Comparison of ENCODE assay signal across 16 cellular contexts in genomic region chr12:132190834-132191500, GRCh38. TPM values are rescaled to one million over a fixed set of nuclear protein-coding genes. Genes with fewer than 3 reads are reported as not detected.
DNase-seq lines count a peak whose midpoint lies in the region; ATAC-seq, FAIRE-seq and TF ChIP-seq lines count a peak whose summit lies in the region.
"Had no signal": no experiment of that assay in that cellular context is flagged by ENCODE, and none has a peak within 500 bp of the region (broad histone marks: within the 10 kb centered on the region; RNA-seq: fewer than 3 reads in every experiment).

No MANE protein-coding gene starts in this region.

- H4K20me1 ChIP-seq in GM12878 (ENCODE audit: control insufficient read depth, insufficient read depth) = no peaks in the 10 kb centered on the region

- H3K4me3 ChIP-seq in LNCaP clone FGC (ENCODE audit: low read depth, low read length) = peak overlapping the region; percentile 61
- H3K4me3 ChIP-seq in GM12878 = no peak overlapping the region

- no peak overlapping the region for H3K27ac Mint-ChIP-seq in activated T-cell treated with anti-CD3 and anti-CD28 coated beads, Interleukin-2, amount 50 U/mL, for 24 hours
- H3K27ac Mint-ChIP-seq in osteocyte (ENCODE audit: unreplicated experiment) = no peak overlapping the region

- in situ Hi-C loops in GM12878 (cut with MboI) = no loop called here

- POLR2A ChIA-PET in GM12878 (lab: Charles Lee) = no interaction called here

- CTCF ChIA-PET in GM12878 (lab: Yijun Ruan, JAX) = interaction anchor here (0.6 kb wide), 1 partner anchor 31 kb away, joined by 4 read pairs; no protein-coding TSS in a partner anchor

- FAIRE-seq in GM12878 (lab: Jason Lieb, UNC) = no peak
- FAIRE-seq: D721Med had no signal

- H3K27me3 ChIP-seq in GM12878 (replicated peaks in 1 of 2; ENCODE audit: control insufficient read depth in 2 of 2, insufficient read depth in 2 of 2, low read length in 1 of 2) = peaks cover 0 to 2% of the 10 kb centered on the region in 2 experiments; a peak in 1 of 4 replicates

- H3K4me1 Mint-ChIP-seq in activated T-cell treated with anti-CD3 and anti-CD28 coated beads, Interleukin-2, amount 50 U/mL, for 24 hours (ENCODE audit: low read depth) = peaks cover 35% of the 10 kb centered on the region
- H3K4me1 Mint-ChIP-seq in osteocyte (ENCODE audit: unreplicated experiment) = peaks cover 7% of the 10 kb centered on the region

- no peaks in the 10 kb centered on the region for H3K79me2 ChIP-seq in GM12878 (ENCODE audit: control insufficient read depth, insufficient read depth, low read length)

- H3K4me3 Mint-ChIP-seq in activated T-cell treated with anti-CD3 and anti-CD28 coated beads, Interleukin-2, amount 50 U/mL, for 24 hours = peak overlapping the region; percentile 38
- H3K4me3 Mint-ChIP-seq in osteocyte (ENCODE audit: unreplicated experiment) = peak overlapping the region; percentile 40

- RAD21 ChIA-PET in GM12878 (lab: Charles Lee; ENCODE audit: unreplicated experiment) = no interaction called here

- no peaks in the 10 kb centered on the region for H3K27me3 Mint-ChIP-seq in activated T-cell treated with anti-CD3 and anti-CD28 coated beads, Interleukin-2, amount 50 U/mL, for 24 hours
- peaks cover 23% of the 10 kb centered on the region for H3K27me3 Mint-ChIP-seq in osteocyte (ENCODE audit: unreplicated experiment)

- no peak overlapping the region for H2AFZ ChIP-seq in GM12878 (ENCODE audit: control insufficient read depth, low read depth, low read length)

- no peak for ATAC-seq in GM12878
- no peak for ATAC-seq in GM19467 (IDR thresholded peaks at IDR 0.05; ENCODE audit: unreplicated experiment)
- ATAC-seq: SK-N-SH treated with all-trans-retinoic acid at 6 μM for 48 hours had no signal

- no peak for DNase-seq in activated T-cell treated with anti-CD3 and anti-CD28 coated beads, Interleukin-2, amount 50 U/mL, for 24 hours
- no peak for DNase-seq in activated T-cell treated with anti-CD3 and anti-CD28 coated beads, Interleukin-2, amount 50 U/mL, for 48 hours
- no peak for DNase-seq in LNCaP clone FGC (ENCODE audit: low read depth)
- DNase-seq in GM12878 (ENCODE audit: low read depth, low spot score) = no peak
- DNase-seq in osteocyte (ENCODE audit: extremely low spot score, unreplicated experiment) = no peak
- no peak for DNase-seq in NCI-H2081 (lab: John Stamatoyannopoulos, UW)
- DNase-seq in inferior parietal cortex (ENCODE audit: extremely low spot score) = no peak
- DNase-seq: GOT3; hypothalamus; NCI-H1092; NCI-H2227 treated with DMSO at 0.1 percent for 48 hours; stimulated activated CD4-positive, alpha-beta T cell treated with anti-CD3 and anti-CD28 coated beads, Interleukin-4, amount 100 ng/mL, for 24 hours had no signal

- H3K36me3 Mint-ChIP-seq in activated T-cell treated with anti-CD3 and anti-CD28 coated beads, Interleukin-2, amount 50 U/mL, for 24 hours (ENCODE audit: low read depth) = peaks cover 3% of the 10 kb centered on the region
- H3K36me3 Mint-ChIP-seq in osteocyte (ENCODE audit: unreplicated experiment) = no peaks in the 10 kb centered on the region

- H3K4me2 ChIP-seq in GM12878 (ENCODE audit: control insufficient read depth, insufficient read depth) = 0 out of 2 replicates have a peak overlapping the region, but pooled peaks have one; percentile 94

- no peak for TF ChIP-seq CTCF in LNCaP clone FGC (IDR thresholded peaks at IDR 0.05; ENCODE audit: control insufficient read depth, extremely low read depth, insufficient read depth)
- TF ChIP-seq CTCF in GM12878 (IDR thresholded peaks at IDR 0.05 in 2 of 3, conservative IDR thresholded peaks at IDR 0.05 in 1 of 3; ENCODE audit: control insufficient read depth in 2 of 3, extremely low read depth in 1 of 3, insufficient read depth in 1 of 3, low read depth in 3 of 3, low read length in 3 of 3) = no peak
- TF ChIP-seq CTCF in osteocyte (IDR thresholded peaks at IDR 0.05) = no peak

- no peak for TF ChIP-seq POLR2A in GM12878 (IDR thresholded peaks at IDR 0.05; ENCODE audit: low read depth, low read length)

- H3K9me3 ChIP-seq in GM12878 (replicated peaks; ENCODE audit: control insufficient read depth, insufficient read depth, low read length) = peaks cover 2% of the 10 kb centered on the region; the same call in 2 of the 3 replicates

- H3K27ac ChIP-seq in GM12878 (ENCODE audit: control insufficient read depth, insufficient read depth) = no peak overlapping the region

- intact Hi-C loops in GM12878 (cut with micrococcal nuclease; ENCODE audit: unreplicated experiment) = no loop called here

- no peaks in the 10 kb centered on the region for H3K36me3 ChIP-seq in GM12878 (ENCODE audit: control insufficient read depth in 2 of 2, insufficient read depth in 2 of 2, low read length in 1 of 2)
- H3K36me3 ChIP-seq: neutrophil had no signal

- H3K9ac ChIP-seq in GM12878 (ENCODE audit: control insufficient read depth, insufficient read depth, low read length) = no peak overlapping the region

- WGBS in GM12878 (ENCODE audit: insufficient coverage, insufficient replicate concordance, low lambda C conversion rate, missing lambda C conversion rate) = 73% methylated on average over 30 of the region's 30 CpGs

- H3K4me1 ChIP-seq in GM12878 (ENCODE audit: control insufficient read depth, insufficient read depth, low read length) = no peaks in the 10 kb centered on the region

- H3K9me3 Mint-ChIP-seq in activated T-cell treated with anti-CD3 and anti-CD28 coated beads, Interleukin-2, amount 50 U/mL, for 24 hours = peaks cover 10% of the 10 kb centered on the region
- H3K9me3 Mint-ChIP-seq in osteocyte (ENCODE audit: unreplicated experiment) = peaks cover 5% of the 10 kb centered on the region

- BruUV-seq in GM12878 (replicated peaks; lab: Mats Ljungman, UMichigan) = no TSS peak

- no peak for TF ChIP-seq RAD21 in GM12878 (IDR thresholded peaks at IDR 0.05; ENCODE audit: insufficient read depth, low read depth, low read length)

- TF ChIP-seq EP300 in GM12878 (IDR thresholded peaks at IDR 0.05; ENCODE audit: borderline replicate concordance in 1 of 2, control insufficient read depth in 1 of 2, low read depth in 2 of 2, low read length in 2 of 2) = no peak

- SMC1A ChIA-PET in GM12878 (lab: Charles Lee; ENCODE audit: uncharacterized antibody, unreplicated experiment) = no interaction called here

TF ChIP-seq in GM12878, 131 proteins besides CTCF, POLR2A, EP300 and RAD21 (continues in another document):
- TF ChIP-seq CREM (IDR thresholded peaks at IDR 0.05; ENCODE audit: low read depth) (no peak), HSF1 (IDR thresholded peaks at IDR 0.05; ENCODE audit: low read depth, low read length) (no peak)

RNA-seq across cellular contexts. Expression of gene NOC4L, which starts 46.7 kb away (rescaled TPM):
- total RNA-seq in GM12878 (2013; cell fraction: nucleolus; rRNA removed) = 7.8 and 8.6 TPM in 2 replicates
- total RNA-seq in GM12878 (2014; rRNA removed) (22.6 and 32.0 TPM in 2 replicates), GM12878 (2014; rRNA removed; fragmentation: Illumina TruSeq; extraction: Trizol) (4.7 and 7.4 TPM in 2 replicates), GM12878 (2021) (45.2 and 45.3 TPM in 2 replicates), osteocyte (21.4 and 22.0 TPM in 2 replicates)
- 4.1 TPM for polyA plus RNA-seq in GM12878 (2011; ENCODE audit: low read depth)
- polyA plus RNA-seq in GM12878 (2011; rRNA removed) (1.2 and 4.6 TPM in 2 replicates), GM12878 (2014; fragmentation: Illumina TruSeq; extraction: Trizol) (2.7 and 7.9 TPM in 2 replicates), GM12878 (2014; fragmentation: Nextera tagmentation; extraction: Ambion mirVana) (1 to 10 TPM in 1 of 2 experiments, under 1 TPM in 1; 0.72 to 3.7 TPM), GM12878 (2014; rRNA removed) (22.6 and 32.9 TPM in 2 replicates), GM12878 (2016; fragmentation: Nextera tagmentation; extraction: Ambion mirVana) (10 to 100 TPM; 65.0 to 68.2 TPM)
- polyA plus RNA-seq in GM12878 (2011; cell fraction: cytosol; rRNA removed) = 8.2 and 9.6 TPM in 2 replicates
- 20.7 and 33.0 TPM in 2 replicates for polyA plus RNA-seq in GM12878 (2011; cell fraction: nucleus; rRNA removed)
- polyA plus RNA-seq in GM12878 (2012) = 18.3 and 19.4 TPM in 2 replicates
- 2.0 and 5.5 TPM in 2 replicates for polyA minus RNA-seq in GM12878 (2011; rRNA and poly(A)+ RNA removed)
- 9.8 and 12.6 TPM in 2 replicates for polyA minus RNA-seq in GM12878 (2011; cell fraction: cytosol; rRNA and poly(A)+ RNA removed)
- 5.4 and 8.8 TPM in 2 replicates for polyA minus RNA-seq in GM12878 (2011; cell fraction: nucleus; rRNA and poly(A)+ RNA removed)

RNA-seq across cellular contexts. Expression of gene DDX51, which starts 46.8 kb away (rescaled TPM):
- total RNA-seq in GM12878 (2013; cell fraction: nucleolus; rRNA removed) = 42.9 and 51.7 TPM in 2 replicates
- total RNA-seq in GM12878 (2014; rRNA removed) = 12.9 and 16.2 TPM in 2 replicates
- 7.5 and 8.1 TPM in 2 replicates for total RNA-seq in GM12878 (2014; rRNA removed; fragmentation: Illumina TruSeq; extraction: Trizol)
- 27.7 and 29.1 TPM in 2 replicates for total RNA-seq in GM12878 (2021)
- polyA plus RNA-seq in GM12878 (2011; ENCODE audit: low read depth) = 8.2 TPM
- 4.6 and 9.4 TPM in 2 replicates for polyA plus RNA-seq in GM12878 (2011; rRNA removed)
- polyA plus RNA-seq in GM12878 (2011; cell fraction: cytosol; rRNA removed) = 10.0 and 18.0 TPM in 2 replicates
- polyA plus RNA-seq in GM12878 (2011; cell fraction: nucleus; rRNA removed) = 71.9 and 97.4 TPM in 2 replicates
- polyA plus RNA-seq in GM12878 (2012) = 15.6 and 23.5 TPM in 2 replicates
- 7.3 and 10.5 TPM in 2 replicates for polyA plus RNA-seq in GM12878 (2014; fragmentation: Illumina TruSeq; extraction: Trizol)
- 1 to 10 TPM in 1 of 2 experiments, under 1 TPM in 1; 0.97 to 1.6 TPM for polyA plus RNA-seq in GM12878 (2014; fragmentation: Nextera tagmentation; extraction: Ambion mirVana)
- polyA plus RNA-seq in GM12878 (2014; rRNA removed) = 24.9 and 26.7 TPM in 2 replicates
- polyA plus RNA-seq in GM12878 (2016; fragmentation: Nextera tagmentation; extraction: Ambion mirVana) = 10 to 100 TPM in 1 of 2 experiments, 1 to 10 TPM in 1; 1.7 to 10.3 TPM
- polyA minus RNA-seq in GM12878 (2011; rRNA and poly(A)+ RNA removed) = 8.0 and 11.4 TPM in 2 replicates
- 6.0 and 6.7 TPM in 2 replicates for polyA minus RNA-seq in GM12878 (2011; cell fraction: cytosol; rRNA and poly(A)+ RNA removed)
- polyA minus RNA-seq in GM12878 (2011; cell fraction: nucleus; rRNA and poly(A)+ RNA removed) = 17.3 and 29.9 TPM in 2 replicates
- total RNA-seq in osteocyte = 17.7 and 19.3 TPM in 2 replicates
